ENCODE assay signal across 1 cellular context in the genomic region with DNA sequence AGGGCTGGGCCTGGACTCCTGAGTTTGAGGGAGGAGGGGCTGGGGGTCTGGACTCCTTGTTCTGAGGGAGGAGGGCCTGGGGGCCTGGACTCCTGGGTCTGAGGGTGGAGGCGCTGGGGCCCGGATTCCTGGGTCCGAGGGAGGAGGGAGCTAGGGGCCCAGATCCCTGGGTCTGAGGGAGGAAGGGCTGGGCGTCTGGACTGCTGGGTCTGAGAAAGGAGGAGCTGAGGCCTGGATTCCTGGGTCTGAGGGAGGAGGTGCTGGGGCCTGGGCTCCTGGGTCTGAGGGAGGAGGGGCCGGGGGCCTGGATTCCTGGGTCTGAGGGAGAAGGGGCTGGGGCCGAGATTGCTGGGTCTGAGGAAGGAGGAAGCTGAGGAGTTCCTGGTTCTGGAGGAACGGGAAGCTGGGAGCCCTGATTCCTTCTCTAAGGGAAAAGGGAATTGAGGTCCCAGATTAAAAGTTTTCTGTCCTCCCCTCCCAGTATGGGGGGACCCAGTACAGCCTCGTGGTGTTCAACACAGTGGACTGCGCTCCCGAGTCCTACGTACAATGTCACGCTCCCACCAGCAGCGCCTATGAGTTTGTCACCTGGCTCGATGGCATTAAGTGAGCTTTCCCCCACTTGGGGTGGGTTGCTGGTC.
TF ChIP-seq lines count a peak whose summit lies in the region.

No MANE protein-coding gene starts in this region.

TF ChIP-seq in GM12878, 131 proteins besides CTCF, POLR2A, EP300 and RAD21:
- TF ChIP-seq BCL11A (IDR thresholded peaks at IDR 0.05; ENCODE audit: low read depth, low read length): no peak
- TF ChIP-seq SMAD1 (IDR thresholded peaks at IDR 0.05; ENCODE audit: low read depth, partially characterized antibody): no peak
- TF ChIP-seq NR2C2 (IDR thresholded peaks at IDR 0.05; ENCODE audit: borderline replicate concordance, control insufficient read depth, insufficient read length, low read depth): no peak
- no peak for TF ChIP-seq MYB (IDR thresholded peaks at IDR 0.05; ENCODE audit: borderline replicate concordance, low read depth, low read length)
- TF ChIP-seq, protein P1, sequence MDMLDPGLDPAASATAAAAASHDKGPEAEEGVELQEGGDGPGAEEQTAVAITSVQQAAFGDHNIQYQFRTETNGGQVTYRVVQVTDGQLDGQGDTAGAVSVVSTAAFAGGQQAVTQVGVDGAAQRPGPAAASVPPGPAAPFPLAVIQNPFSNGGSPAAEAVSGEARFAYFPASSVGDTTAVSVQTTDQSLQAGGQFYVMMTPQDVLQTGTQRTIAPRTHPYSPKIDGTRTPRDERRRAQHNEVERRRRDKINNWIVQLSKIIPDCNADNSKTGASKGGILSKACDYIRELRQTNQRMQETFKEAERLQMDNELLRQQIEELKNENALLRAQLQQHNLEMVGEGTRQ (IDR thresholded peaks at IDR 0.05; ENCODE audit: borderline replicate concordance, low read depth, low read length): no peak
- TF ChIP-seq HCFC1 (IDR thresholded peaks at IDR 0.05; ENCODE audit: low read length): no peak
- no peak for TF ChIP-seq NBN (IDR thresholded peaks at IDR 0.05)
- TF ChIP-seq ZBED1 (IDR thresholded peaks at IDR 0.05; ENCODE audit: borderline replicate concordance): no peak
- TF ChIP-seq NR2F1 (conservative IDR thresholded peaks at IDR 0.05): no peak
- no peak for TF ChIP-seq RAD51 (IDR thresholded peaks at IDR 0.05)
